Comparison of ENCODE assay signal across 1 cellular context in the genomic region with DNA sequence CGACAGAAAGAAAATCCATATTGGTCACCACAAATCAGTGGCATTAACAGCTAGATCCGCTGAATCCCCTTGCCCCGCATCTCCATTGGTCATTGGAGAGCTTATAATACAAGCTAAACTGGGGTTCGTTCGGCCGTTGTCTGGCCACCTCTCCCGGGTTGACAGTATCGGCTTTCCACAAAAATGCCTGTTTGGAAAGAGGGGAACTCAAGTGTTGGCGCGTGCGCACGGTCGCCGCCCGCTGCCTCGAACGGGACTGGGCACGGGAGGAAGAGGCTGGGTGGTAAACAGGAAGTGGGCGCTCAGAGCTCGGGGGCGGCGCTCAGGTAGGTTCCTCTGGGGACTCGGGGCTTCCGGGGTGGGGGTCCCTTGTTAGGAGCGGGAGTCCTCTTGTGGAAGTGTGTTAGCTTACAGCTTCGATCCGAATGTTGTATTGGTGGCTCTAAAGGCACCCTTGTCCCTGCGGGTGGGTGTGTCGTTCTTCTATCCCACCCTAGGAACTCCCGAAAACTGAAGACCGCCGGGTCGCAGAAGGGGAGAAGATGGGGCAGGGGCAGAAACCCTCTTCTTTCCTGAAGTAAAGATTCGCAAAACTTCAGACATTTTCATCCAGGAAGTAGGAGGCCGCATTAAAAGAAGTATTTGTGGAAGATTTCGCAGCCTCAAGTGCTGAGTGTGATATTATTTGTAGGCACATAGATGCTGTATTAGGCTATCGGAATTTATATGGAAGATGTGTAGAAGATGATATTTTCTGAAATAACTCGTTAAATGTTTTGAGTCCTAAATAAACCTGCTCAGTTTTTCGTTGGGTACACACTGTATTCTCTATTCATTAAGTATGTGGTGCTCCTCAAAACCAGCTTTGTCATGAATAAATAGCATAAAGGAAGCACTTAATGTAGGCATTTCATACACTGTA.
A peak's percentile ranks its signal among the peaks of the same experiment; 100 is the strongest.
TF ChIP-seq lines count a peak whose summit lies in the region.

No MANE protein-coding gene starts in this region.

TF ChIP-seq in GM12878, 131 proteins besides CTCF, POLR2A, EP300 and RAD21 (continues in another document):
- TF ChIP-seq, protein P1, sequence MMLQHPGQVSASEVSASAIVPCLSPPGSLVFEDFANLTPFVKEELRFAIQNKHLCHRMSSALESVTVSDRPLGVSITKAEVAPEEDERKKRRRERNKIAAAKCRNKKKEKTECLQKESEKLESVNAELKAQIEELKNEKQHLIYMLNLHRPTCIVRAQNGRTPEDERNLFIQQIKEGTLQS (IDR thresholded peaks at IDR 0.05; ENCODE audit: borderline replicate concordance, extremely low read depth, low read depth, low read length), result no peak
- TF ChIP-seq BRCA1 (IDR thresholded peaks at IDR 0.05; ENCODE audit: low read depth, low read length) (no peak), TCF7 (IDR thresholded peaks at IDR 0.05; ENCODE audit: borderline replicate concordance) (no peak), PAX5 (IDR thresholded peaks at IDR 0.05; ENCODE audit: borderline replicate concordance, low read depth, low read length) (no peak), IRF4 (IDR thresholded peaks at IDR 0.05; ENCODE audit: low read depth, low read length) (no peak), TCF3 (IDR thresholded peaks at IDR 0.05; ENCODE audit: borderline replicate concordance, insufficient read depth, low read depth, low read length) (no peak), RBBP5 (conservative IDR thresholded peaks at IDR 0.05) (no peak), POLR2AphosphoS2 (IDR thresholded peaks at IDR 0.05; ENCODE audit: low read depth, low read length) (peak; percentile 75), SUPT20H (IDR thresholded peaks at IDR 0.05; ENCODE audit: borderline replicate concordance, control insufficient read depth, low read depth, low read length) (no peak), KDM1A (IDR thresholded peaks at IDR 0.05; ENCODE audit: borderline replicate concordance) (no peak), NR2F1 (conservative IDR thresholded peaks at IDR 0.05) (no peak), SMC3 (IDR thresholded peaks at IDR 0.05; ENCODE audit: borderline replicate concordance, low read length) (no peak; the same call in 1 of the 2 replicates), EZH2 (IDR thresholded peaks at IDR 0.05; ENCODE audit: borderline replicate concordance, control insufficient read depth, low read depth, low read length) (no peak), STAT1 (conservative IDR thresholded peaks at IDR 0.05) (no peak), KAT2A (conservative IDR thresholded peaks at IDR 0.05; ENCODE audit: control insufficient read depth, low read depth, low read length) (no peak), NR2C2 (IDR thresholded peaks at IDR 0.05; ENCODE audit: borderline replicate concordance, control insufficient read depth, insufficient read length, low read depth) (peak; percentile 81), NFYA (IDR thresholded peaks at IDR 0.05; ENCODE audit: borderline replicate concordance, low read depth, low read length) (no peak), HDAC6 (IDR thresholded peaks at IDR 0.05; ENCODE audit: unreplicated experiment) (no peak), NBN (IDR thresholded peaks at IDR 0.05) (no peak; the same call in 1 of the 2 replicates), RFX5 (IDR thresholded peaks at IDR 0.05; ENCODE audit: low read depth, low read length) (no peak), CBFB (IDR thresholded peaks at IDR 0.05; ENCODE audit: low read depth) (no peak), SIN3A (IDR thresholded peaks at IDR 0.05; ENCODE audit: low read depth, low read length) (peak; percentile 63; the same call in 1 of the 2 replicates), TCF12 (IDR thresholded peaks at IDR 0.05; ENCODE audit: low read depth, low read length) (no peak), CBX3 (IDR thresholded peaks at IDR 0.05; ENCODE audit: borderline replicate concordance, low read depth) (no peak), NFXL1 (IDR thresholded peaks at IDR 0.05; ENCODE audit: borderline replicate concordance) (no peak), ASH2L (IDR thresholded peaks at IDR 0.05; ENCODE audit: borderline replicate concordance, low read depth) (no peak; the same call in 1 of the 2 replicates), HDAC2 (IDR thresholded peaks at IDR 0.05) (no peak), FOXK2 (IDR thresholded peaks at IDR 0.05) (peak; percentile 92)
- TF ChIP-seq, protein P2, sequence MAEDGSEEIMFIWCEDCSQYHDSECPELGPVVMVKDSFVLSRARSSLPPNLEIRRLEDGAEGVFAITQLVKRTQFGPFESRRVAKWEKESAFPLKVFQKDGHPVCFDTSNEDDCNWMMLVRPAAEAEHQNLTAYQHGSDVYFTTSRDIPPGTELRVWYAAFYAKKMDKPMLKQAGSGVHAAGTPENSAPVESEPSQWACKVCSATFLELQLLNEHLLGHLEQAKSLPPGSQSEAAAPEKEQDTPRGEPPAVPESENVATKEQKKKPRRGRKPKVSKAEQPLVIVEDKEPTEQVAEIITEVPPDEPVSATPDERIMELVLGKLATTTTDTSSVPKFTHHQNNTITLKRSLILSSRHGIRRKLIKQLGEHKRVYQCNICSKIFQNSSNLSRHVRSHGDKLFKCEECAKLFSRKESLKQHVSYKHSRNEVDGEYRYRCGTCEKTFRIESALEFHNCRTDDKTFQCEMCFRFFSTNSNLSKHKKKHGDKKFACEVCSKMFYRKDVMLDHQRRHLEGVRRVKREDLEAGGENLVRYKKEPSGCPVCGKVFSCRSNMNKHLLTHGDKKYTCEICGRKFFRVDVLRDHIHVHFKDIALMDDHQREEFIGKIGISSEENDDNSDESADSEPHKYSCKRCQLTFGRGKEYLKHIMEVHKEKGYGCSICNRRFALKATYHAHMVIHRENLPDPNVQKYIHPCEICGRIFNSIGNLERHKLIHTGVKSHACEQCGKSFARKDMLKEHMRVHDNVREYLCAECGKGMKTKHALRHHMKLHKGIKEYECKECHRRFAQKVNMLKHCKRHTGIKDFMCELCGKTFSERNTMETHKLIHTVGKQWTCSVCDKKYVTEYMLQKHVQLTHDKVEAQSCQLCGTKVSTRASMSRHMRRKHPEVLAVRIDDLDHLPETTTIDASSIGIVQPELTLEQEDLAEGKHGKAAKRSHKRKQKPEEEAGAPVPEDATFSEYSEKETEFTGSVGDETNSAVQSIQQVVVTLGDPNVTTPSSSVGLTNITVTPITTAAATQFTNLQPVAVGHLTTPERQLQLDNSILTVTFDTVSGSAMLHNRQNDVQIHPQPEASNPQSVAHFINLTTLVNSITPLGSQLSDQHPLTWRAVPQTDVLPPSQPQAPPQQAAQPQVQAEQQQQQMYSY (CRISPR knock-in tag; IDR thresholded peaks at IDR 0.05), result no peak
- TF ChIP-seq, protein P3, sequence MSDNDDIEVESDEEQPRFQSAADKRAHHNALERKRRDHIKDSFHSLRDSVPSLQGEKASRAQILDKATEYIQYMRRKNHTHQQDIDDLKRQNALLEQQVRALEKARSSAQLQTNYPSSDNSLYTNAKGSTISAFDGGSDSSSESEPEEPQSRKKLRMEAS (IDR thresholded peaks at IDR 0.05; ENCODE audit: low read depth, low read length), result peak; percentile 59; the same call in 1 of the 2 replicates
- TF ChIP-seq, protein P4, sequence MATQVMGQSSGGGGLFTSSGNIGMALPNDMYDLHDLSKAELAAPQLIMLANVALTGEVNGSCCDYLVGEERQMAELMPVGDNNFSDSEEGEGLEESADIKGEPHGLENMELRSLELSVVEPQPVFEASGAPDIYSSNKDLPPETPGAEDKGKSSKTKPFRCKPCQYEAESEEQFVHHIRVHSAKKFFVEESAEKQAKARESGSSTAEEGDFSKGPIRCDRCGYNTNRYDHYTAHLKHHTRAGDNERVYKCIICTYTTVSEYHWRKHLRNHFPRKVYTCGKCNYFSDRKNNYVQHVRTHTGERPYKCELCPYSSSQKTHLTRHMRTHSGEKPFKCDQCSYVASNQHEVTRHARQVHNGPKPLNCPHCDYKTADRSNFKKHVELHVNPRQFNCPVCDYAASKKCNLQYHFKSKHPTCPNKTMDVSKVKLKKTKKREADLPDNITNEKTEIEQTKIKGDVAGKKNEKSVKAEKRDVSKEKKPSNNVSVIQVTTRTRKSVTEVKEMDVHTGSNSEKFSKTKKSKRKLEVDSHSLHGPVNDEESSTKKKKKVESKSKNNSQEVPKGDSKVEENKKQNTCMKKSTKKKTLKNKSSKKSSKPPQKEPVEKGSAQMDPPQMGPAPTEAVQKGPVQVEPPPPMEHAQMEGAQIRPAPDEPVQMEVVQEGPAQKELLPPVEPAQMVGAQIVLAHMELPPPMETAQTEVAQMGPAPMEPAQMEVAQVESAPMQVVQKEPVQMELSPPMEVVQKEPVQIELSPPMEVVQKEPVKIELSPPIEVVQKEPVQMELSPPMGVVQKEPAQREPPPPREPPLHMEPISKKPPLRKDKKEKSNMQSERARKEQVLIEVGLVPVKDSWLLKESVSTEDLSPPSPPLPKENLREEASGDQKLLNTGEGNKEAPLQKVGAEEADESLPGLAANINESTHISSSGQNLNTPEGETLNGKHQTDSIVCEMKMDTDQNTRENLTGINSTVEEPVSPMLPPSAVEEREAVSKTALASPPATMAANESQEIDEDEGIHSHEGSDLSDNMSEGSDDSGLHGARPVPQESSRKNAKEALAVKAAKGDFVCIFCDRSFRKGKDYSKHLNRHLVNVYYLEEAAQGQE (IDR thresholded peaks at IDR 0.05; ENCODE audit: low read depth, low read length), result no peak
- TF ChIP-seq, protein P5, sequence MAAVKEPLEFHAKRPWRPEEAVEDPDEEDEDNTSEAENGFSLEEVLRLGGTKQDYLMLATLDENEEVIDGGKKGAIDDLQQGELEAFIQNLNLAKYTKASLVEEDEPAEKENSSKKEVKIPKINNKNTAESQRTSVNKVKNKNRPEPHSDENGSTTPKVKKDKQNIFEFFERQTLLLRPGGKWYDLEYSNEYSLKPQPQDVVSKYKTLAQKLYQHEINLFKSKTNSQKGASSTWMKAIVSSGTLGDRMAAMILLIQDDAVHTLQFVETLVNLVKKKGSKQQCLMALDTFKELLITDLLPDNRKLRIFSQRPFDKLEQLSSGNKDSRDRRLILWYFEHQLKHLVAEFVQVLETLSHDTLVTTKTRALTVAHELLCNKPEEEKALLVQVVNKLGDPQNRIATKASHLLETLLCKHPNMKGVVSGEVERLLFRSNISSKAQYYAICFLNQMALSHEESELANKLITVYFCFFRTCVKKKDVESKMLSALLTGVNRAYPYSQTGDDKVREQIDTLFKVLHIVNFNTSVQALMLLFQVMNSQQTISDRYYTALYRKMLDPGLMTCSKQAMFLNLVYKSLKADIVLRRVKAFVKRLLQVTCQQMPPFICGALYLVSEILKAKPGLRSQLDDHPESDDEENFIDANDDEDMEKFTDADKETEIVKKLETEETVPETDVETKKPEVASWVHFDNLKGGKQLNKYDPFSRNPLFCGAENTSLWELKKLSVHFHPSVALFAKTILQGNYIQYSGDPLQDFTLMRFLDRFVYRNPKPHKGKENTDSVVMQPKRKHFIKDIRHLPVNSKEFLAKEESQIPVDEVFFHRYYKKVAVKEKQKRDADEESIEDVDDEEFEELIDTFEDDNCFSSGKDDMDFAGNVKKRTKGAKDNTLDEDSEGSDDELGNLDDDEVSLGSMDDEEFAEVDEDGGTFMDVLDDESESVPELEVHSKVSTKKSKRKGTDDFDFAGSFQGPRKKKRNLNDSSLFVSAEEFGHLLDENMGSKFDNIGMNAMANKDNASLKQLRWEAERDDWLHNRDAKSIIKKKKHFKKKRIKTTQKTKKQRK (IDR thresholded peaks at IDR 0.05; ENCODE audit: low read depth, low read length), result peak; percentile 45; the same call in 1 of the 2 replicates
- TF ChIP-seq, protein P6, sequence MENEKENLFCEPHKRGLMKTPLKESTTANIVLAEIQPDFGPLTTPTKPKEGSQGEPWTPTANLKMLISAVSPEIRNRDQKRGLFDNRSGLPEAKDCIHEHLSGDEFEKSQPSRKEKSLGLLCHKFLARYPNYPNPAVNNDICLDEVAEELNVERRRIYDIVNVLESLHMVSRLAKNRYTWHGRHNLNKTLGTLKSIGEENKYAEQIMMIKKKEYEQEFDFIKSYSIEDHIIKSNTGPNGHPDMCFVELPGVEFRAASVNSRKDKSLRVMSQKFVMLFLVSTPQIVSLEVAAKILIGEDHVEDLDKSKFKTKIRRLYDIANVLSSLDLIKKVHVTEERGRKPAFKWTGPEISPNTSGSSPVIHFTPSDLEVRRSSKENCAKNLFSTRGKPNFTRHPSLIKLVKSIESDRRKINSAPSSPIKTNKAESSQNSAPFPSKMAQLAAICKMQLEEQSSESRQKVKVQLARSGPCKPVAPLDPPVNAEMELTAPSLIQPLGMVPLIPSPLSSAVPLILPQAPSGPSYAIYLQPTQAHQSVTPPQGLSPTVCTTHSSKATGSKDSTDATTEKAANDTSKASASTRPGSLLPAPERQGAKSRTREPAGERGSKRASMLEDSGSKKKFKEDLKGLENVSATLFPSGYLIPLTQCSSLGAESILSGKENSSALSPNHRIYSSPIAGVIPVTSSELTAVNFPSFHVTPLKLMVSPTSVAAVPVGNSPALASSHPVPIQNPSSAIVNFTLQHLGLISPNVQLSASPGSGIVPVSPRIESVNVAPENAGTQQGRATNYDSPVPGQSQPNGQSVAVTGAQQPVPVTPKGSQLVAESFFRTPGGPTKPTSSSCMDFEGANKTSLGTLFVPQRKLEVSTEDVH (IDR thresholded peaks at IDR 0.05; ENCODE audit: low read depth, partially characterized antibody), result no peak
- TF ChIP-seq, protein P7, sequence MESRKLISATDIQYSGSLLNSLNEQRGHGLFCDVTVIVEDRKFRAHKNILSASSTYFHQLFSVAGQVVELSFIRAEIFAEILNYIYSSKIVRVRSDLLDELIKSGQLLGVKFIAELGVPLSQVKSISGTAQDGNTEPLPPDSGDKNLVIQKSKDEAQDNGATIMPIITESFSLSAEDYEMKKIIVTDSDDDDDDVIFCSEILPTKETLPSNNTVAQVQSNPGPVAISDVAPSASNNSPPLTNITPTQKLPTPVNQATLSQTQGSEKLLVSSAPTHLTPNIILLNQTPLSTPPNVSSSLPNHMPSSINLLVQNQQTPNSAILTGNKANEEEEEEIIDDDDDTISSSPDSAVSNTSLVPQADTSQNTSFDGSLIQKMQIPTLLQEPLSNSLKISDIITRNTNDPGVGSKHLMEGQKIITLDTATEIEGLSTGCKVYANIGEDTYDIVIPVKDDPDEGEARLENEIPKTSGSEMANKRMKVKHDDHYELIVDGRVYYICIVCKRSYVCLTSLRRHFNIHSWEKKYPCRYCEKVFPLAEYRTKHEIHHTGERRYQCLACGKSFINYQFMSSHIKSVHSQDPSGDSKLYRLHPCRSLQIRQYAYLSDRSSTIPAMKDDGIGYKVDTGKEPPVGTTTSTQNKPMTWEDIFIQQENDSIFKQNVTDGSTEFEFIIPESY (IDR thresholded peaks at IDR 0.05), result no peak
- TF ChIP-seq, protein P8, sequence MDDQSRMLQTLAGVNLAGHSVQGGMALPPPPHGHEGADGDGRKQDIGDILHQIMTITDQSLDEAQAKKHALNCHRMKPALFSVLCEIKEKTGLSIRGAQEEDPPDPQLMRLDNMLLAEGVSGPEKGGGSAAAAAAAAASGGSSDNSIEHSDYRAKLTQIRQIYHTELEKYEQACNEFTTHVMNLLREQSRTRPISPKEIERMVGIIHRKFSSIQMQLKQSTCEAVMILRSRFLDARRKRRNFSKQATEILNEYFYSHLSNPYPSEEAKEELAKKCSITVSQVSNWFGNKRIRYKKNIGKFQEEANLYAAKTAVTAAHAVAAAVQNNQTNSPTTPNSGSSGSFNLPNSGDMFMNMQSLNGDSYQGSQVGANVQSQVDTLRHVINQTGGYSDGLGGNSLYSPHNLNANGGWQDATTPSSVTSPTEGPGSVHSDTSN (IDR thresholded peaks at IDR 0.05; ENCODE audit: insufficient replicate concordance, low read depth, low read length), result no peak
